8 cellular contexts compared by ENCODE assay signal in the genomic region with DNA sequence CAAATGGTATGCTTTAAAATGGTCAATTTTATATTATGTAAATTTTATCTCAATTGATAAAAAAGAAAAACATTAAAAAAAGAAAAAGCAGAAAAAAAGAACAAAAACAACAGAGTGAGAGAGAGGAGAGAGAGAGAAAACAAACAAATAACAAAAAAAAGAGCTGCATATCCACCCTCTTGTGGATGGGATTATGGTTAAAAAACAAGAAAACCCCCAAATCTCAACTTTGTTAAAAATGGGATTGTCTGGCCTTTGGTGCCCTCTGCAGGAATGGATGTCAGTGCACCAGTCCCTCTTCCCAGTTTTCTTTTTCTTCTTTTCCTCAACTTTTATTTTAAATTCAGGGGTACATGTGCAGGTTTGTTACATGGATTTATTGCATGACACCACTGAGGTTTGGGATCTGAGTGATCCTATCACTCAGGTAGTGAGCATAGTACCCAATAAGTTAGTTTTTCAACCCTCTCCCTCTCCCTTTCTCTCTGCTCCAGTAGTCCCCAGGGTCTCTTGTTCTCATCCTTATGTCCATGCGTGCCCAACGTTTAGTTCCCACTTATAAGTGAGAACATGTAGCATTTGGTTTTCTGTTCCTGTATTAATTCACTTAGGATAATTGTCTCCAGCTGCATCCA. TPM values are rescaled to one million over a fixed set of nuclear protein-coding genes. Genes with fewer than 3 reads are reported as not detected.
A peak's percentile ranks its signal among the peaks of the same experiment; 100 is the strongest.
DNase-seq lines count a peak whose midpoint lies in the region; ATAC-seq, FAIRE-seq and TF ChIP-seq lines count a peak whose summit lies in the region.

No MANE protein-coding gene starts in this region.

- TF ChIP-seq CTCF in A673 (conservative IDR thresholded peaks at IDR 0.05; ENCODE audit: low read depth, low read length) (peak; percentile 70), right atrium auricular region (IDR thresholded peaks at IDR 0.05) (peak; percentile 27 to 73)

- CTCF ChIA-PET in A673 (lab: Charles Lee) = interaction anchor here (1.0 kb wide), 1 partner anchor 516 kb away, joined by 6 read pairs; no protein-coding TSS in a partner anchor

- peak overlapping the region; percentile 25 for H3K27ac Mint-ChIP-seq in activated naive CD4-positive, alpha-beta T cell treated with anti-CD3 and anti-CD28 coated beads, Interleukin-2, amount 50 U/mL, for 24 hours
- no peak overlapping the region for H3K27ac Mint-ChIP-seq in stimulated activated naive CD8-positive, alpha-beta T cell treated with anti-CD3 and anti-CD28 coated beads, Interleukin-15, amount 100 ng/mL, for 72 hours

- ATAC-seq in stimulated activated naive CD8-positive, alpha-beta T cell treated with anti-CD3 and anti-CD28 coated beads, Interleukin-15, amount 100 ng/mL, for 72 hours = peak; percentile 62

- POLR2A ChIA-PET in A673 (lab: Charles Lee; ENCODE audit: low non-redundant PET) = no interaction called here

- H3K27me3 ChIP-seq in A673 (replicated peaks; ENCODE audit: insufficient read depth, low read depth, low read length, poor library complexity) = peaks cover 48% of the 10 kb centered on the region
- no peaks in the 10 kb centered on the region for H3K27me3 ChIP-seq in right atrium auricular region

- no peaks in the 10 kb centered on the region for H3K36me3 Mint-ChIP-seq in activated naive CD4-positive, alpha-beta T cell treated with anti-CD3 and anti-CD28 coated beads, Interleukin-2, amount 50 U/mL, for 24 hours

- no peak for TF ChIP-seq POLR2A in GM12891 (IDR thresholded peaks at IDR 0.05; ENCODE audit: low read depth, low read length)

- H3K27me3 Mint-ChIP-seq in activated naive CD4-positive, alpha-beta T cell treated with anti-CD3 and anti-CD28 coated beads, Interleukin-2, amount 50 U/mL, for 24 hours = peaks cover 12% of the 10 kb centered on the region
- peaks cover 66% of the 10 kb centered on the region for H3K27me3 Mint-ChIP-seq in stimulated activated naive CD8-positive, alpha-beta T cell treated with anti-CD3 and anti-CD28 coated beads, Interleukin-15, amount 100 ng/mL, for 72 hours

- peaks cover 4% of the 10 kb centered on the region for H3K4me1 Mint-ChIP-seq in activated naive CD4-positive, alpha-beta T cell treated with anti-CD3 and anti-CD28 coated beads, Interleukin-2, amount 50 U/mL, for 24 hours
- H3K4me1 Mint-ChIP-seq in stimulated activated naive CD8-positive, alpha-beta T cell treated with anti-CD3 and anti-CD28 coated beads, Interleukin-15, amount 100 ng/mL, for 72 hours = peaks cover 23% of the 10 kb centered on the region

- H3K9me3 Mint-ChIP-seq in activated naive CD4-positive, alpha-beta T cell treated with anti-CD3 and anti-CD28 coated beads, Interleukin-2, amount 50 U/mL, for 24 hours = no peaks in the 10 kb centered on the region
- H3K9me3 Mint-ChIP-seq in stimulated activated naive CD8-positive, alpha-beta T cell treated with anti-CD3 and anti-CD28 coated beads, Interleukin-15, amount 100 ng/mL, for 72 hours = no peaks in the 10 kb centered on the region

- H3K4me1 ChIP-seq in A673 (ENCODE audit: insufficient read depth, low read length, poor library complexity, severe bottlenecking) = no peaks in the 10 kb centered on the region
- no peaks in the 10 kb centered on the region for H3K4me1 ChIP-seq in right atrium auricular region

- DNase-seq in A673 (ENCODE audit: low spot score) = peak; percentile 59
- DNase-seq in EL = peak; percentile 51
- DNase-seq in NCI-H460 (ENCODE audit: extremely low read depth, low read depth) = peak; percentile 34
- DNase-seq in right atrium auricular region (ENCODE audit: low spot score) = no peak
- DNase-seq in stimulated activated naive CD8-positive, alpha-beta T cell treated with anti-CD3 and anti-CD28 coated beads, Interleukin-15, amount 100 ng/mL, for 72 hours = no peak
- no peak for DNase-seq in NCI-H226
- no peak for DNase-seq in GM12891 (ENCODE audit: insufficient read length, low spot score)

- no peak overlapping the region for H3K4me3 ChIP-seq in A673 (ENCODE audit: low read depth, low read length, poor library complexity, severe bottlenecking)
- H3K4me3 ChIP-seq in right atrium auricular region = no peak overlapping the region

- H3K9me3 ChIP-seq in A673 (ENCODE audit: low read depth, low read length, poor library complexity, severe bottlenecking) (no peaks in the 10 kb centered on the region), right atrium auricular region (no peaks in the 10 kb centered on the region)

- no peaks in the 10 kb centered on the region for H3K36me3 ChIP-seq in A673 (ENCODE audit: insufficient read depth, low read length, poor library complexity, severe bottlenecking)
- H3K36me3 ChIP-seq in right atrium auricular region = no peaks in the 10 kb centered on the region

- intact Hi-C loops in A673 (cut with micrococcal nuclease; ENCODE audit: unreplicated experiment) = loop anchor here (1.0 to 5.0 kb wide), 3 partner anchors 302 to 516 kb away; no protein-coding TSS in a partner anchor

- H3K27ac ChIP-seq in A673 (ENCODE audit: low read depth, low read length, poor library complexity, severe bottlenecking) = no peak overlapping the region
- H3K27ac ChIP-seq in right atrium auricular region = no peak overlapping the region

- no peak for FAIRE-seq in GM12891 (lab: Jason Lieb, UNC)

- BruUV-seq in A673 (replicated peaks; lab: Mats Ljungman, UMichigan) = no TSS peak

- no peak overlapping the region for H3K4me3 Mint-ChIP-seq in activated naive CD4-positive, alpha-beta T cell treated with anti-CD3 and anti-CD28 coated beads, Interleukin-2, amount 50 U/mL, for 24 hours
- no peak overlapping the region for H3K4me3 Mint-ChIP-seq in stimulated activated naive CD8-positive, alpha-beta T cell treated with anti-CD3 and anti-CD28 coated beads, Interleukin-15, amount 100 ng/mL, for 72 hours

TF ChIP-seq in GM12891, 5 proteins besides CTCF, POLR2A, EP300 and RAD21:
- TF ChIP-seq POLR2AphosphoS5 (IDR thresholded peaks at IDR 0.05; ENCODE audit: low read depth, low read length) = no peak
- TF ChIP-seq PAX5 (IDR thresholded peaks at IDR 0.05; ENCODE audit: insufficient read depth, low read length, severe bottlenecking) = no peak
- TF ChIP-seq SPI1 (IDR thresholded peaks at IDR 0.05; ENCODE audit: low read depth, low read length) = no peak
- no peak for TF ChIP-seq POU2F2 (IDR thresholded peaks at IDR 0.05; ENCODE audit: low read depth, low read length)
- no peak for TF ChIP-seq TAF1 (IDR thresholded peaks at IDR 0.05; ENCODE audit: low read depth, low read length)
TF ChIP-seq in GM12891: peak in this region for 0.

RNA-seq across cellular contexts. Expression of a gene that starts 28.1 kb away (rescaled TPM):
- total RNA-seq in A673 (2021) (146 and 170 TPM in 2 replicates), right atrium auricular region (10 to 100 TPM; 35.3 to 35.6 TPM)
- 120 and 146 TPM in 2 replicates for total RNA-seq in NCI-H460 (2014; rRNA removed; shearing (Covaris generic))
- 40.2 and 45.7 TPM in 2 replicates for polyA plus RNA-seq in NCI-H460 (2014; cell fraction: nucleus; rRNA removed)
- 51.7 TPM for polyA plus RNA-seq in GM12891 (2012; ENCODE audit: low read depth, missing spikeins)

Comparison
In these comparisons a context has a peak if more than half of its experiments do, and no peak if none do; other contexts are left out.
1. DNase-seq: peak in A673 (single experiment), EL (single experiment) and NCI-H460 (single experiment); none in right atrium auricular region (single experiment), stimulated activated naive CD8-positive, alpha-beta T cell treated with anti-CD3 and anti-CD28 coated beads, Interleukin-15, amount 100 ng/mL, for 72 hours (0 of 2), NCI-H226 (single experiment) and GM12891 (single experiment).